ENCODE assay signal across 15 cellular contexts in the genomic region with DNA sequence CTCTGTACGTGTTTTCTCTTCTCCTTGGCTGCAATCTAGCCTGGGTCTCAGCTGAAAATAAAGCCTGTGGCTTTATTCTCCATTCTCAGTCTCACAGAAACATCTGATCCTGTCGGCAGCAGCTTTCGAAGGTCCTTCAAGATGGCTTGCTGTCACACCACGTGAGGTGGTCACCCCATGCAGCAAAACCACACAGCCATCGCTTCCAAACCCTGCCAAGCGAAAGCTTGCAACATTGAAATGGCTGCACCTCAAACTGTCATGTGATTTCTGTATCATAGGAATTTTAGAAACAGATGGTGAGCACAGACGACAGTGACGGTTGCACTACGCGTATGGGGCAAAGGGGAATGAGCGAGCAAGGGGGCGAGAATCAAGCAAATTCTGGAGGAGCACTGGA.
DNase-seq lines count a peak whose midpoint lies in the region; ATAC-seq and TF ChIP-seq lines count a peak whose summit lies in the region.
"Had no signal": no experiment of that assay in that cellular context is flagged by ENCODE, and none has a peak within 500 bp of the region (broad histone marks: within the 10 kb centered on the region; RNA-seq: fewer than 3 reads in every experiment).

No MANE protein-coding gene starts in this region.

- no peak overlapping the region for H2BK12ac ChIP-seq in neuronal stem cell (ENCODE audit: low read length)

- H3K4me1 ChIP-seq in breast epithelium: no peaks in the 10 kb centered on the region
- peaks cover 10 to 17% of the 10 kb centered on the region in 2 donors for H3K4me1 ChIP-seq in neuronal stem cell (ENCODE audit: control insufficient read depth in 2 of 2, insufficient read depth in 1 of 2, low read depth in 1 of 2, low read length in 2 of 2)
- H3K4me1 ChIP-seq: HAP-1, pancreas, SJSA1 had no signal

- H3K4me3 ChIP-seq in breast epithelium (peak overlapping the region in 2 of 3 donors; percentile 6 to 59), neuronal stem cell (ENCODE audit: low read length in 2 of 2) (no peak overlapping the region), H7 (ENCODE audit: insufficient read depth, low read depth, low read length) (no peak overlapping the region)
- H3K4me3 ChIP-seq: BLaER1 treated with 17β-estradiol and CSF1 and Interleukin-3, amounts not matched to agents 10 nM and 100 nM; HAP-1; SJSA1 had no signal

- H2AK5ac ChIP-seq in neuronal stem cell (ENCODE audit: low read depth, low read length): no peak overlapping the region

- H4K91ac ChIP-seq in neuronal stem cell (ENCODE audit: low read depth, low read length, poor library complexity): no peak overlapping the region

- H3K36me3 Mint-ChIP-seq in progenitor cell of endocrine pancreas (ENCODE audit: insufficient read depth): no peaks in the 10 kb centered on the region

- TF ChIP-seq CTCF in breast epithelium (IDR thresholded peaks at IDR 0.05) (no peak), progenitor cell of endocrine pancreas (IDR thresholded peaks at IDR 0.05; ENCODE audit: unreplicated experiment) (no peak)

- no peak overlapping the region for H4K8ac ChIP-seq in neuronal stem cell (ENCODE audit: low read depth, low read length)

- H3K79me1 ChIP-seq in neuronal stem cell (ENCODE audit: low read depth, low read length): no peaks in the 10 kb centered on the region

- no peak overlapping the region for H3K4ac ChIP-seq in neuronal stem cell (ENCODE audit: low read length)

- H3K9me3 ChIP-seq in breast epithelium (no peaks in the 10 kb centered on the region), neuronal stem cell (replicated peaks in 1 of 2; ENCODE audit: control insufficient read depth in 2 of 2, insufficient read depth in 1 of 2, low read depth in 1 of 2, low read length in 2 of 2) (no peaks in the 10 kb centered on the region)
- H3K9me3 ChIP-seq: HAP-1, pancreas, SJSA1 had no signal

- no peak for TF ChIP-seq POLR2A in breast epithelium (IDR thresholded peaks at IDR 0.05)

- intact Hi-C loops in breast epithelium (cut with DNase I; ENCODE audit: low total_unique reads): no loop called here

- H3K27me3 ChIP-seq in breast epithelium (peaks cover 0 to 3% of the 10 kb centered on the region in 2 donors), neuronal stem cell (ENCODE audit: control insufficient read depth in 3 of 3, insufficient read depth in 3 of 3, low read depth in 1 of 3, low read length in 3 of 3) (no peaks in the 10 kb centered on the region), H7 (ENCODE audit: control insufficient read depth, insufficient read depth, low read length) (no peaks in the 10 kb centered on the region)
- H3K27me3 ChIP-seq: BLaER1 treated with 17β-estradiol and CSF1 and Interleukin-3, amounts not matched to agents 10 nM and 100 nM; pancreas; SJSA1 had no signal

- no peak overlapping the region for H3K14ac ChIP-seq in neuronal stem cell (ENCODE audit: low read length)

- no peak overlapping the region for H2BK5ac ChIP-seq in neuronal stem cell (ENCODE audit: low read length)

- H3K4me1 Mint-ChIP-seq in progenitor cell of endocrine pancreas (ENCODE audit: low read depth): no peaks in the 10 kb centered on the region

- H3K27ac Mint-ChIP-seq in progenitor cell of endocrine pancreas: no peak overlapping the region

- H2BK15ac ChIP-seq in neuronal stem cell (ENCODE audit: low read length): no peak overlapping the region

- ATAC-seq in HG02678 (IDR thresholded peaks at IDR 0.05; ENCODE audit: unreplicated experiment): no peak
- ATAC-seq: PC-3 had no signal

- peak overlapping the region; percentile 30 for H3K18ac ChIP-seq in neuronal stem cell (ENCODE audit: low read length)

- H3K4me2 ChIP-seq in neuronal stem cell (ENCODE audit: insufficient read depth, low read length, poor library complexity, severe bottlenecking): no peak overlapping the region

- no CpG with 5 or more reads among the region's 12 CpGs for WGBS in neuronal stem cell (ENCODE audit: extremely low coverage in 2 of 2, insufficient read length in 2 of 2, insufficient replicate concordance in 1 of 2), 2 donors

- peak; percentile 49 for DNase-seq in DMS79 treated with DMSO at 0.1 percent for 48 hours (lab: John Stamatoyannopoulos, UW)
- DNase-seq in NCI-H1694 (lab: John Stamatoyannopoulos, UW): peak; percentile 75
- no peak for DNase-seq in breast epithelium (ENCODE audit: low spot score in 2 of 2)
- DNase-seq in neuronal stem cell (ENCODE audit: low spot score): no peak
- DNase-seq in progenitor cell of endocrine pancreas (ENCODE audit: low spot score, unreplicated experiment): no peak
- DNase-seq in H7: no peak
- DNase-seq: activated CD4-positive, alpha-beta T cell treated with anti-CD3 and anti-CD28 coated beads for 4 hours; activated CD8-positive, alpha-beta memory T cell treated with anti-CD3 and anti-CD28 coated beads, Interleukin-2, amount 50 U/mL, for 4 hours; DMS53; pancreas; PC-3 had no signal

- no peak overlapping the region for H3K27ac ChIP-seq in breast epithelium
- no peak overlapping the region for H3K27ac ChIP-seq in neuronal stem cell (replicated peaks; ENCODE audit: low read length)
- H3K27ac ChIP-seq: BLaER1 treated with 17β-estradiol and CSF1 and Interleukin-3, amounts not matched to agents 10 nM and 100 nM; pancreas; SJSA1 had no signal

- no peaks in the 10 kb centered on the region for H3K9me3 Mint-ChIP-seq in progenitor cell of endocrine pancreas (ENCODE audit: low read depth)

- H3K36me3 ChIP-seq in breast epithelium (no peaks in the 10 kb centered on the region), neuronal stem cell (replicated peaks in 1 of 2; ENCODE audit: control insufficient read depth in 2 of 2, insufficient read depth in 2 of 2, low read length in 2 of 2) (no peaks in the 10 kb centered on the region), H7 (replicated peaks; ENCODE audit: control insufficient read depth, insufficient read depth, low read length) (no peaks in the 10 kb centered on the region)
- H3K36me3 ChIP-seq: BLaER1 treated with 17β-estradiol and CSF1 and Interleukin-3, amounts not matched to agents 10 nM and 100 nM; HAP-1; pancreas; SJSA1 had no signal

- H3K23ac ChIP-seq in neuronal stem cell (ENCODE audit: low read depth, low read length, poor library complexity): no peak overlapping the region

- no peak overlapping the region for H3K9ac ChIP-seq in neuronal stem cell (ENCODE audit: low read depth, low read length, poor library complexity)
- H3K9ac ChIP-seq: BLaER1 treated with 17β-estradiol and CSF1 and Interleukin-3, amounts not matched to agents 10 nM and 100 nM had no signal

- peak overlapping the region; percentile 19 for H2AFZ ChIP-seq in neuronal stem cell (ENCODE audit: low read length)

- H3K27me3 Mint-ChIP-seq in progenitor cell of endocrine pancreas: peaks cover 22% of the 10 kb centered on the region

- no peak overlapping the region for H2BK120ac ChIP-seq in neuronal stem cell (ENCODE audit: low read depth, low read length)

- no peak overlapping the region for H3K4me3 Mint-ChIP-seq in progenitor cell of endocrine pancreas (ENCODE audit: low read depth)

Comparison
In these comparisons a context has a peak if more than half of its experiments do, and no peak if none do; other contexts are left out.
1. DNase-seq: peak in DMS79 treated with DMSO at 0.1 percent for 48 hours (single experiment) and NCI-H1694 (single experiment); none in breast epithelium (0 of 2), neuronal stem cell (single experiment), progenitor cell of endocrine pancreas (single experiment) and H7 (single experiment).
2. H3K4me3 ChIP-seq: peak in breast epithelium (2 of 3); none in neuronal stem cell (0 of 2) and H7 (single experiment).